In genomic region chr14:97379091-97379531, GRCh38 we compare ENCODE assay signal across 14 cellular contexts.
DNase-seq lines count a peak whose midpoint lies in the region; ATAC-seq lines count a peak whose summit lies in the region.
"Had no signal": no experiment of that assay in that cellular context is flagged by ENCODE, and none has a peak within 500 bp of the region (broad histone marks: within the 10 kb centered on the region; RNA-seq: fewer than 3 reads in every experiment).

No MANE protein-coding gene starts in this region.

- no peak overlapping the region for H3K27ac ChIP-seq in SJCRH30
- H3K27ac ChIP-seq: esophagus squamous epithelium, lower lobe of right lung, sigmoid colon, SJSA1 had no signal

- H3K9me3 ChIP-seq in SJCRH30 (replicated peaks) = no peaks in the 10 kb centered on the region
- H3K9me3 ChIP-seq: esophagus squamous epithelium, HAP-1, lower lobe of right lung, sigmoid colon, SJSA1 had no signal

- H3K4me1 ChIP-seq in SJCRH30 = no peaks in the 10 kb centered on the region
- H3K4me1 ChIP-seq: lower lobe of right lung, sigmoid colon, SJSA1 had no signal

- peak; percentile 70 for ATAC-seq in activated CD8-positive, alpha-beta T cell treated with anti-CD3 and anti-CD28 coated beads, Interleukin-2, amount 10 ng/mL, durations not matched to agents 7 days and 5 days
- ATAC-seq: lower lobe of right lung had no signal

- intact Hi-C loops in activated CD4-positive, alpha-beta T cell treated with anti-CD3 and anti-CD28 coated beads, Interleukin-2, amount 10 ng/mL, durations not matched to agents 24 days and 14 days (cut with micrococcal nuclease) = no loop called here

- peaks cover 49% of the 10 kb centered on the region for H3K4me1 Mint-ChIP-seq in activated CD4-positive, alpha-beta T cell treated with anti-CD3 and anti-CD28 coated beads, Interleukin-2, amount 10 ng/mL, durations not matched to agents 24 days and 14 days
- peaks cover 52% of the 10 kb centered on the region for H3K4me1 Mint-ChIP-seq in activated CD8-positive, alpha-beta T cell treated with anti-CD3 and anti-CD28 coated beads, Interleukin-2, amount 10 ng/mL, durations not matched to agents 7 days and 5 days (ENCODE audit: low read depth)

- POLR2A ChIA-PET in activated CD8-positive, alpha-beta T cell treated with anti-CD3 and anti-CD28 coated beads, Interleukin-2, amount 10 ng/mL, durations not matched to agents 7 days and 5 days (lab: Charles Lee) = no interaction called here

- H3K36me3 Mint-ChIP-seq in activated CD4-positive, alpha-beta T cell treated with anti-CD3 and anti-CD28 coated beads, Interleukin-2, amount 10 ng/mL, durations not matched to agents 24 days and 14 days (ENCODE audit: low read depth) = peaks cover 3% of the 10 kb centered on the region
- H3K36me3 Mint-ChIP-seq in activated CD8-positive, alpha-beta T cell treated with anti-CD3 and anti-CD28 coated beads, Interleukin-2, amount 10 ng/mL, durations not matched to agents 7 days and 5 days (ENCODE audit: low read depth) = peaks cover 21% of the 10 kb centered on the region

- H3K36me3 ChIP-seq in SJCRH30 = no peaks in the 10 kb centered on the region
- H3K36me3 ChIP-seq: esophagus squamous epithelium, HAP-1, lower lobe of right lung, sigmoid colon, SJSA1 had no signal

- no peaks in the 10 kb centered on the region for H3K27me3 ChIP-seq in SJCRH30
- H3K27me3 ChIP-seq: SJSA1 had no signal

- peaks cover 10% of the 10 kb centered on the region for H3K9me3 Mint-ChIP-seq in activated CD4-positive, alpha-beta T cell treated with anti-CD3 and anti-CD28 coated beads, Interleukin-2, amount 10 ng/mL, durations not matched to agents 24 days and 14 days
- H3K9me3 Mint-ChIP-seq in activated CD8-positive, alpha-beta T cell treated with anti-CD3 and anti-CD28 coated beads, Interleukin-2, amount 10 ng/mL, durations not matched to agents 7 days and 5 days (ENCODE audit: insufficient read depth) = no peaks in the 10 kb centered on the region

- H3K4me3 Mint-ChIP-seq in activated CD4-positive, alpha-beta T cell treated with anti-CD3 and anti-CD28 coated beads, Interleukin-2, amount 10 ng/mL, durations not matched to agents 24 days and 14 days = peak overlapping the region; percentile 45
- peak overlapping the region; percentile 50 for H3K4me3 Mint-ChIP-seq in activated CD8-positive, alpha-beta T cell treated with anti-CD3 and anti-CD28 coated beads, Interleukin-2, amount 10 ng/mL, durations not matched to agents 7 days and 5 days

- CTCF ChIA-PET in activated CD8-positive, alpha-beta T cell treated with anti-CD3 and anti-CD28 coated beads, Interleukin-2, amount 10 ng/mL, durations not matched to agents 7 days and 5 days (lab: Charles Lee) = interaction anchor here (0.6 kb wide), 1 partner anchor 9 kb away, joined by 3 read pairs; no protein-coding TSS in a partner anchor

- peak overlapping the region; percentile 67 for H3K27ac Mint-ChIP-seq in activated CD4-positive, alpha-beta T cell treated with anti-CD3 and anti-CD28 coated beads, Interleukin-2, amount 10 ng/mL, durations not matched to agents 24 days and 14 days
- peak overlapping the region; percentile 86 for H3K27ac Mint-ChIP-seq in activated CD8-positive, alpha-beta T cell treated with anti-CD3 and anti-CD28 coated beads, Interleukin-2, amount 10 ng/mL, durations not matched to agents 7 days and 5 days

- no peaks in the 10 kb centered on the region for H3K27me3 Mint-ChIP-seq in activated CD4-positive, alpha-beta T cell treated with anti-CD3 and anti-CD28 coated beads, Interleukin-2, amount 10 ng/mL, durations not matched to agents 24 days and 14 days
- H3K27me3 Mint-ChIP-seq in activated CD8-positive, alpha-beta T cell treated with anti-CD3 and anti-CD28 coated beads, Interleukin-2, amount 10 ng/mL, durations not matched to agents 7 days and 5 days (ENCODE audit: low read depth) = peaks cover 21% of the 10 kb centered on the region

- H3K4me3 ChIP-seq in SJCRH30 = no peak overlapping the region
- H3K4me3 ChIP-seq: esophagus squamous epithelium, HAP-1, lower lobe of right lung, sigmoid colon, SJSA1 had no signal

- peak; percentile 75 for DNase-seq in activated CD4-positive, alpha-beta T cell treated with anti-CD3 and anti-CD28 coated beads, Interleukin-2, amount 10 ng/mL, durations not matched to agents 24 days and 14 days
- DNase-seq in activated CD4-positive, alpha-beta T cell treated with anti-CD3 and anti-CD28 coated beads, Interleukin-2, amount 50 U/mL, for 1 hour = no peak
- DNase-seq in activated CD8-positive, alpha-beta T cell treated with anti-CD3 and anti-CD28 coated beads, Interleukin-2, amount 10 ng/mL, durations not matched to agents 7 days and 5 days = peak; percentile 76
- DNase-seq in central memory CD4-positive, alpha-beta T cell = peak; percentile 35
- peak; percentile 61 for DNase-seq in stimulated activated CD8-positive, alpha-beta memory T cell treated with anti-CD3 and anti-CD28 coated beads, Interleukin-4, amount 100 ng/mL, for 48 hours
- DNase-seq in SIG-M5 (lab: John Stamatoyannopoulos, UW) (no peak), SJCRH30 (no peak), NCI-H1417 (lab: John Stamatoyannopoulos, UW) (no peak)
- DNase-seq: esophagus squamous epithelium, lower lobe of right lung, NCI-H2081, sigmoid colon had no signal

Comparison
In these comparisons a context has a peak if more than half of its experiments do, and no peak if none do; other contexts are left out.
1. DNase-seq: peak in activated CD4-positive, alpha-beta T cell treated with anti-CD3 and anti-CD28 coated beads, Interleukin-2, amount 10 ng/mL, durations not matched to agents 24 days and 14 days (single experiment), activated CD8-positive, alpha-beta T cell treated with anti-CD3 and anti-CD28 coated beads, Interleukin-2, amount 10 ng/mL, durations not matched to agents 7 days and 5 days (single experiment), central memory CD4-positive, alpha-beta T cell (single experiment) and stimulated activated CD8-positive, alpha-beta memory T cell treated with anti-CD3 and anti-CD28 coated beads, Interleukin-4, amount 100 ng/mL, for 48 hours (single experiment); none in activated CD4-positive, alpha-beta T cell treated with anti-CD3 and anti-CD28 coated beads, Interleukin-2, amount 50 U/mL, for 1 hour (single experiment), SIG-M5 (single experiment), SJCRH30 (0 of 2) and NCI-H1417 (0 of 3).